In genomic region chr19:427721-428120, GRCh38 we compare ENCODE assay signal across 2 cellular contexts. TPM values are rescaled to one million over a fixed set of nuclear protein-coding genes. Genes with fewer than 3 reads are reported as not detected.
"Had no signal": no experiment of that assay in that cellular context is flagged by ENCODE, and none has a peak within 500 bp of the region (broad histone marks: within the 10 kb centered on the region; RNA-seq: fewer than 3 reads in every experiment).

No MANE protein-coding gene starts in this region.

RNA-seq across cellular contexts. Expression of gene C2CD4C, which starts 18.8 kb away (rescaled TPM):
- total RNA-seq: activated B cell treated with CpG ODN at 0.5 μM for 24 hours; activated CD8-positive, alpha-beta memory T cell treated with anti-CD3 and anti-CD28 coated beads, Interleukin-2, amount 10 ng/mL, durations not matched to agents 7 days and 5 days had no signal

RNA-seq across cellular contexts. Expression of gene SHC2, which starts 33.1 kb away (rescaled TPM):
- total RNA-seq: activated B cell treated with CpG ODN at 0.5 μM for 24 hours; activated CD8-positive, alpha-beta memory T cell treated with anti-CD3 and anti-CD28 coated beads, Interleukin-2, amount 10 ng/mL, durations not matched to agents 7 days and 5 days had no signal
